ENCODE assay signal across 8 cellular contexts in the genomic region with DNA sequence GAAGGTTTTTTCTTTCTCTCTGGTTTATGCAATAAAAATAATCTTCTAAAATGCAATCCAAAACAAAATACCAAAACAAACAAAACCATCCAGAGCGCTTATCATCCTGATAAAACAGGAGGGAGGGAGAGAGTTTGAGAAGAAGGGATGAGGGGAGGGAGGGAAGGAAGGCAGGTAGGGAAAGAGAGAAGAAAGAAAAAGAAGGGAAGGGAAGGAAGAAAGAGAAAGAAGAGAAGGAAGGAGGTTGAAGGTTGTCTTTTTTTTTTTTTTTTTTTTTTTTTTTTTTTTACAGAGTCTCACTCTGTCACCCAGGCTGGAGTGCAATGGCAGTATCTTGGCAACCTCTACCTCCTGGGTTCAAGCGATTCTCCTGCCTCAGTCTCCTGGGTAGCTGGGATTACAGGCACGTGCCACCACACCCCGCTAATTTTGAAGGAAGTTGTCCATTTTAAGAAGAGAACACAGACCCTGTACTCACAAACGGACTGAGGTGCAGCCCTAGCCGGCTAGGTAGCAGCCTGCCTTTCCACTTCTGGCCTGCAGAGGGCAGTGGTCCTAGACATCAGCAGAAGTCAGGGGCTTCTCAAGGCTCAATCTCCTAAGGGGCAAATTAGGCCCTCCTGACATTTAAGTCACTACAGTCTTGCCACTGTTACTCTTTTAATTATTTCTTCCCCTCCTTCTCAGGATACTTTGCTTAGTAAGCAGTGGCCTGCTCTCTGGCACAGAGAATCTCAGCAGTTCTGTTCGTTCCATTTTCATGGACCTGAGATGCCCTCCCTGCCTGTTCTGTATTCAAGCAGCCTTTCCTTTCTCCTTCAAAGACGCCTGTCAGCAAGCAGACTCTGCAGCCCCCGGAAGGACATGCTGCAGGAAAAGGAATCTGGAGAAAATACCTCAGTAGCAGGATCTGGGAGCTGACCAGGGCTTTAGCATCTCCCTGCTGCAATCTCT.
DNase-seq lines count a peak whose midpoint lies in the region; ATAC-seq and TF ChIP-seq lines count a peak whose summit lies in the region.

No MANE protein-coding gene starts in this region.

- H3K4me3 Mint-ChIP-seq in activated CD4-positive, alpha-beta T cell treated with anti-CD3 and anti-CD28 coated beads for 36 hours, result no peak overlapping the region

- POLR2A ChIA-PET in activated CD4-positive, alpha-beta T cell treated with anti-CD3 and anti-CD28 coated beads for 36 hours (lab: Charles Lee), result interaction anchor here (0.6 kb wide), 1 partner anchor 116 kb away, joined by 3 read pairs; no protein-coding TSS in a partner anchor

- TF ChIP-seq CTCF in coronary artery (IDR thresholded peaks at IDR 0.05) (peak; percentile 85), lower leg skin (IDR thresholded peaks at IDR 0.05) (peak in 1 of 3 donors; percentile 53)

- TF ChIP-seq POLR2A in GM18505 (IDR thresholded peaks at IDR 0.05; ENCODE audit: borderline replicate concordance, extremely low read depth, insufficient read depth, insufficient read length) (no peak), lower leg skin (IDR thresholded peaks at IDR 0.05) (no peak)

- 31 to 44% methylated on average over 6 to 9 of the region's 9 CpGs for WGBS in lower leg skin, 2 donors

- CTCF ChIA-PET in activated CD4-positive, alpha-beta T cell treated with anti-CD3 and anti-CD28 coated beads for 36 hours (lab: Charles Lee), result interaction anchor here (0.5 to 1.1 kb wide), 6 partner anchors 8 to 978 kb away, joined by 3 to 7 read pairs (median 4); no protein-coding TSS in a partner anchor

- intact Hi-C loops in activated CD4-positive, alpha-beta T cell treated with anti-CD3 and anti-CD28 coated beads for 36 hours (cut with DNase I, micrococcal nuclease), result loop anchor here (1.0 to 5.0 kb wide), 6 partner anchors 76 to 276 kb away; partner anchors contain the start of gene EPB41L4B (in 2 of the 2)
- intact Hi-C loops in lower leg skin (cut with DNase I; ENCODE audit: low total_unique reads), result no loop called here

- no peak overlapping the region for H3K27ac ChIP-seq in coronary artery

- H3K4me3 ChIP-seq in coronary artery (no peak overlapping the region), lower leg skin (ENCODE audit: low read depth, poor library complexity, severe bottlenecking) (no peak overlapping the region)

- H3K4me1 Mint-ChIP-seq in activated CD4-positive, alpha-beta T cell treated with anti-CD3 and anti-CD28 coated beads for 36 hours, result no peaks in the 10 kb centered on the region

- H3K9me3 Mint-ChIP-seq in activated CD4-positive, alpha-beta T cell treated with anti-CD3 and anti-CD28 coated beads for 36 hours (ENCODE audit: low read depth), result no peaks in the 10 kb centered on the region

- peaks cover 23% of the 10 kb centered on the region for H3K27me3 Mint-ChIP-seq in activated CD4-positive, alpha-beta T cell treated with anti-CD3 and anti-CD28 coated beads for 36 hours

- H3K27ac Mint-ChIP-seq in activated CD4-positive, alpha-beta T cell treated with anti-CD3 and anti-CD28 coated beads for 36 hours, result no peak overlapping the region

- DNase-seq in 8988T (peak; percentile 37), NCI-H2227 (lab: John Stamatoyannopoulos, UW; ENCODE audit: unreplicated experiment) (peak; percentile 79), coronary artery (ENCODE audit: low spot score) (no peak), lower leg skin (ENCODE audit: low spot score in 2 of 2) (peak; percentile 56 to 90)
- peak; percentile 81 for DNase-seq in activated CD4-positive, alpha-beta T cell treated with anti-CD3 and anti-CD28 coated beads for 36 hours
- DNase-seq in stimulated activated CD8-positive, alpha-beta memory T cell treated with anti-CD3 and anti-CD28 coated beads, Interleukin-12 subunit alpha, Interleukin-12 subunit beta, amount 100 ng/mL, for 24 hours (ENCODE audit: extremely low read depth), result peak; percentile 14

- ATAC-seq in GM18505 (IDR thresholded peaks at IDR 0.05; ENCODE audit: unreplicated experiment) (peak; percentile 75), HG03045 (IDR thresholded peaks at IDR 0.05; ENCODE audit: unreplicated experiment) (peak; percentile 73)
- peak; percentile 69 for ATAC-seq in activated CD4-positive, alpha-beta T cell treated with anti-CD3 and anti-CD28 coated beads for 36 hours

- H3K36me3 Mint-ChIP-seq in activated CD4-positive, alpha-beta T cell treated with anti-CD3 and anti-CD28 coated beads for 36 hours (ENCODE audit: low read depth), result no peaks in the 10 kb centered on the region
